ENCODE assay signal across 19 cellular contexts in the genomic region with DNA sequence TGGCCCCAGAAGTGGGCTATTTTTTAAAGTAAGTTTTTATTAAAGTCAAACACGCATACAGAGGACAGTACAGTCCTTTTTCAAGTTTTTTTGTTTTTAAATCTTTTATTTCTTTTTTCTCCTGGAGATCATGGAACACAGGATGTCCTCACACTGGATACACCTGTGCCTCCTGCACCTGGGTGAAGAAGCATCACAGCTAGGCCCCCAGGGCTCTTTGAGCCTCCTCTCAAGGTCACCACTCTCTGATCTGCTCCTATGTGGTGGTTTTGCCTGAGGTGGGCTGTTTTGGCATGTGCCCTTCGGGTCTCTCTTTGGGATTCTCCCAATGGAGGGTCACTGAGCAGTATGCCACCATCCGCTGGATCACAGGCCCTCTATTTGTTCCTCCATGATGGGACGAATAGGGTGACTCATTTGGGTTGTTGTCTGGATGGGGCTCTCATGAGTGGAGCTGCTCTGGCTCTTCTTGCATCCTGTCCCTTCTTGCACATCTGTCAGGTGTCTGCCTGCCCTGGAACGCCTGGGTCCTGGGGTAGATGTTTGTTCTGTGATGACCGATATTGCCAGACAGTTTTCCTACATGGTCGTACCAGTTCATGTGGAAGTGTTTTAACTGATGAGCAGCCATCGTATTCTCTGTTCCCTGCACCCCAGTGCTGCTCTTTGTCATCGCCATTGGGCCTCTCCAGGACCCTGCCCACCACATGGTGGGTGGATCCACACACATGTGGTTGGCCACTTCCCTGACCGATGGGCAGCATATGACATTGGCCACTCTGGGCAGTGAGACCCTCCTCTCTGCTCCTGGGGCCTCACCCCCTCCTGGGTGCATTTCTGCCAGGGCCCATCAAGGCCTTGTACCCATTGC. TPM values are rescaled to one million over a fixed set of nuclear protein-coding genes. Genes with fewer than 3 reads are reported as not detected.
DNase-seq lines count a peak whose midpoint lies in the region; ATAC-seq, FAIRE-seq and TF ChIP-seq lines count a peak whose summit lies in the region.
"Had no signal": no experiment of that assay in that cellular context is flagged by ENCODE, and none has a peak within 500 bp of the region (broad histone marks: within the 10 kb centered on the region; RNA-seq: fewer than 3 reads in every experiment).

No MANE protein-coding gene starts in this region.

- peaks cover 6% of the 10 kb centered on the region for H3K9me3 ChIP-seq in left ventricle myocardium inferior (replicated peaks)
- peaks cover 31% of the 10 kb centered on the region for H3K9me3 ChIP-seq in trophoblast cell (ENCODE audit: insufficient read depth, low read depth, low read length)
- H3K9me3 ChIP-seq in upper lobe of right lung: no peaks in the 10 kb centered on the region

- H3K27me3 ChIP-seq in left ventricle myocardium inferior (ENCODE audit: low read depth): no peaks in the 10 kb centered on the region
- no peaks in the 10 kb centered on the region for H3K27me3 ChIP-seq in bronchial epithelial cell (ENCODE audit: control insufficient read depth, insufficient read depth, low read length)
- H3K27me3 ChIP-seq in trophoblast cell (ENCODE audit: insufficient read depth, low read length): peaks cover 3% of the 10 kb centered on the region
- H3K27me3 ChIP-seq in upper lobe of right lung: no peaks in the 10 kb centered on the region
- H3K27me3 ChIP-seq: SJCRH30 had no signal

- H3K9ac ChIP-seq in trophoblast cell (ENCODE audit: low read length): no peak overlapping the region

- H3K14ac ChIP-seq in trophoblast cell (ENCODE audit: low read length): no peak overlapping the region

- no peak overlapping the region for H3K4ac ChIP-seq in trophoblast cell (ENCODE audit: low read depth, low read length)

- no peak overlapping the region for H2BK5ac ChIP-seq in trophoblast cell (ENCODE audit: low read depth, low read length, poor library complexity)

- no peak overlapping the region for H3K23ac ChIP-seq in trophoblast cell (ENCODE audit: low read length)

- H2BK12ac ChIP-seq in trophoblast cell (ENCODE audit: low read length): no peak overlapping the region

- DNase-seq in left ventricle myocardium inferior: no peak
- no peak for DNase-seq in left cardiac atrium
- DNase-seq in bronchial epithelial cell (ENCODE audit: low read depth): no peak
- DNase-seq in trophoblast cell: no peak
- DNase-seq in upper lobe of right lung: peak; percentile 34
- no peak for DNase-seq in HPDE6-E6E7 (ENCODE audit: extremely low spot score)
- no peak for DNase-seq in COR-L47 (lab: John Stamatoyannopoulos, UW)
- DNase-seq in ACHN: no peak
- DNase-seq: Calu3, DMS79, NCI-H1436 treated with DMSO at 0.1 percent for 48 hours, NCI-H2029 treated with DMSO at 0.1 percent for 48 hours, NCI-H748 treated with DMSO at 0.1 percent for 48 hours, OCI-M1 had no signal

- H3K4me1 ChIP-seq in left ventricle myocardium inferior (peaks cover 84% of the 10 kb centered on the region), trophoblast cell (ENCODE audit: control insufficient read depth in 1 of 2, insufficient read depth in 2 of 2, low read length in 2 of 2) (no peaks in the 10 kb centered on the region), upper lobe of right lung (peaks cover 5% of the 10 kb centered on the region)
- H3K4me1 ChIP-seq: HAP-1 had no signal

- ATAC-seq in left cardiac atrium: no peak
- ATAC-seq in upper lobe of right lung: no peak

- in situ Hi-C loops in ACHN (cut with HindIII; ENCODE audit: low pct_ligation_motif_present, low pct_unique_long_range_greater_than_20kb, low sequenced_read_pairs): no loop called here

- H3K36me3 ChIP-seq in left ventricle myocardium inferior (no peaks in the 10 kb centered on the region), bronchial epithelial cell (ENCODE audit: control insufficient read depth, insufficient read depth, low read length) (no peaks in the 10 kb centered on the region), trophoblast cell (ENCODE audit: control insufficient read depth in 1 of 2, insufficient read depth in 2 of 2, low read length in 2 of 2) (no peaks in the 10 kb centered on the region), upper lobe of right lung (no peaks in the 10 kb centered on the region)
- H3K36me3 ChIP-seq: HAP-1, SJCRH30 had no signal

- H2BK120ac ChIP-seq in trophoblast cell (ENCODE audit: insufficient read depth, low read length, poor library complexity): no peak overlapping the region

- peak overlapping the region; percentile 83 for H3K27ac ChIP-seq in left ventricle myocardium inferior (replicated peaks)
- H3K27ac ChIP-seq in trophoblast cell (ENCODE audit: low read depth, low read length): no peak overlapping the region
- no peak overlapping the region for H3K27ac ChIP-seq in upper lobe of right lung
- H3K27ac ChIP-seq: HL-60 had no signal

- H3K79me1 ChIP-seq in trophoblast cell (ENCODE audit: low read length): no peaks in the 10 kb centered on the region

- no peak overlapping the region for H2AK5ac ChIP-seq in trophoblast cell (ENCODE audit: low read length)

- H3K18ac ChIP-seq in trophoblast cell (ENCODE audit: low read length): no peak overlapping the region

- intact Hi-C loops in left ventricle myocardium inferior (cut with micrococcal nuclease): loop anchor here (5.0 kb wide), 1 partner anchor 146 kb away; no protein-coding TSS in a partner anchor
- intact Hi-C loops in left cardiac atrium (cut with DNase I): no loop called here
- intact Hi-C loops in upper lobe of right lung (cut with DNase I): no loop called here

- no peak overlapping the region for H3K4me2 ChIP-seq in trophoblast cell (ENCODE audit: low read length)

- no peak overlapping the region for H2AFZ ChIP-seq in trophoblast cell (ENCODE audit: insufficient read depth, low read length, poor library complexity)

- no peak overlapping the region for H4K91ac ChIP-seq in trophoblast cell (ENCODE audit: low read depth, low read length)

- H3K4me3 ChIP-seq in left ventricle myocardium inferior: no peak overlapping the region
- no peak overlapping the region for H3K4me3 ChIP-seq in bronchial epithelial cell (ENCODE audit: low read depth, low read length)
- H3K4me3 ChIP-seq in trophoblast cell (ENCODE audit: low read depth, low read length): peak overlapping the region; percentile 18
- H3K4me3 ChIP-seq in upper lobe of right lung: no peak overlapping the region
- H3K4me3 ChIP-seq: HAP-1, K562, SJCRH30 had no signal

- TF ChIP-seq CTCF in left ventricle myocardium inferior (IDR thresholded peaks at IDR 0.05; ENCODE audit: borderline replicate concordance): no peak
- no peak for TF ChIP-seq CTCF in bronchial epithelial cell (IDR thresholded peaks at IDR 0.05; ENCODE audit: insufficient read depth, low read length, severe bottlenecking)
- TF ChIP-seq CTCF in upper lobe of right lung (IDR thresholded peaks at IDR 0.05): no peak

- FAIRE-seq in bronchial epithelial cell (lab: Jason Lieb, UNC): peak; percentile 66
- FAIRE-seq: A204.1, K562 had no signal

- H4K12ac ChIP-seq in trophoblast cell (ENCODE audit: low read depth, low read length): no peak overlapping the region

- no CpG with 5 or more reads among the region's 10 CpGs for WGBS in trophoblast cell (ENCODE audit: extremely low coverage, insufficient coverage, insufficient read length)

- H4K8ac ChIP-seq in trophoblast cell (ENCODE audit: low read depth, low read length): no peak overlapping the region

- H3K79me2 ChIP-seq in trophoblast cell (ENCODE audit: control insufficient read depth, insufficient read depth, low read length, poor library complexity): no peaks in the 10 kb centered on the region

RNA-seq across cellular contexts. Expression of a gene that starts 55.2 kb away (rescaled TPM):
- total RNA-seq in left ventricle myocardium inferior (34.1 TPM), left cardiac atrium (10 to 100 TPM; 26.8 to 35.1 TPM), bronchial epithelial cell (7.2 and 8.4 TPM in 2 replicates), upper lobe of right lung (13.8 TPM)
- 10.0 and 10.1 TPM in 2 replicates for polyA plus RNA-seq in trophoblast cell (2013)
